8 cellular contexts compared by ENCODE assay signal in the genomic region with DNA sequence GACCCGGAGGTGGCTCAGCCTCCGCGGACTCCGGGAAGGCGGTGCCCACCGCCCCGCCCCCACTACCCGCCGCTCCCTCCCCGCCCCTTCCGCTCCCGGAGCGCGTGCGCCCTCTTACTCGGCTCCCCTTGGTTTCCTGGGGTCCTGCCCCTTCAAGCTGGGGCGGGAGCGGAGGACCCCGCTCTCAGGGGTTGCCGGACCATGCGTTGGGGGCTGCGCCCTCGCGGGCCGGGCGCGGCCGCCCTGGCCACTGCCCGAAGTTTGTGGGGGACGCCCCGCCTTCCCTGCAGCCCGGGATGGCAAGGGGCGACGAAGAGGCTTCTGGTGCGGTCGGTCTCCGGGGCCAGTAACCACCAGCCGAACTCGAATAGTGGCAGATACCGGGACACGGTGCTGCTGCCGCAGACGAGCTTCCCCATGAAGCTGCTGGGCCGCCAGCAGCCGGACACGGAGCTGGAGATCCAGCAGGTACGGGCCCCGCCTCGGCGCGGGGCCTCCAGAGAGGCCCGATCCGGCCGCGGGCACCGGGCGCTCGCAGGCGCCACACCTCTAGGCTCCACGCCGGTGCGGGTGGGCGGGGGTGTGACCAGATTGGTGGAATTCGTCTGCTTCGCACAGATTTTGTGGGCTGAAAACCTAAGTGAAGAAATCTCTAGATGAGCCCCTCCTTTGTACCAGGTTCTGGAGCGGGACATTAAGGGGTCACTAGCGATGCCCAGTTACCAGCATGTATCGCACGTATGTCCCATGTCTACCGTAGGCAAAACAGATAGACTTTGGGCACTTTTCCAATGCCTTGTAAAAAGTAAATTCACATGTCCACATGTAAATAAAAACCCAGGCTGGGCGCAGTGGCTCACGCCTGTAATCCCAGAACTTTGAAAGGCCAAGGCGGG. TPM values are rescaled to one million over a fixed set of nuclear protein-coding genes. Genes with fewer than 3 reads are reported as not detected.
DNase-seq lines count a peak whose midpoint lies in the region; ATAC-seq and TF ChIP-seq lines count a peak whose summit lies in the region.

Gene IARS2 (plus strand): TSS at position 117 of the 896 bp plus-strand sequence. CDS start 85 bp downstream, at position 202.

- H2BK12ac ChIP-seq in neuronal stem cell (ENCODE audit: low read length), result no peak within 1 kb of the TSS

- H3K18ac ChIP-seq in neuronal stem cell (ENCODE audit: low read length), result peak within 1 kb of the TSS; percentile 99

- no peak within 1 kb of the TSS for H2AK5ac ChIP-seq in neuronal stem cell (ENCODE audit: low read depth, low read length)

- H3K27me3 ChIP-seq in foreskin keratinocyte (no peaks in the 10 kb centered on the region), neuronal stem cell (ENCODE audit: control insufficient read depth in 3 of 3, insufficient read depth in 3 of 3, low read depth in 1 of 3, low read length in 3 of 3) (no peaks in the 10 kb centered on the region), subcutaneous abdominal adipose tissue (ENCODE audit: control insufficient read depth in 5 of 5, insufficient read depth in 4 of 5, low read length in 5 of 5) (no peaks in the 10 kb centered on the region)

- H3K36me3 ChIP-seq in neuronal stem cell (replicated peaks in 1 of 2; ENCODE audit: control insufficient read depth in 2 of 2, insufficient read depth in 2 of 2, low read length in 2 of 2) (peaks cover 4 to 33% of the 10 kb centered on the region in 2 donors), subcutaneous abdominal adipose tissue (ENCODE audit: control insufficient read depth in 5 of 5, insufficient read depth in 5 of 5, low read length in 5 of 5) (peaks cover 3 to 12% (median 8%) of the 10 kb centered on the region in 5 donors)

- H3K27ac ChIP-seq in foreskin keratinocyte (peak within 1 kb of the TSS; percentile 66), neuronal stem cell (replicated peaks; ENCODE audit: low read length) (peak within 1 kb of the TSS; percentile 74), subcutaneous abdominal adipose tissue (ENCODE audit: low read depth, low read length) (peak within 1 kb of the TSS; percentile 86)

- H2BK120ac ChIP-seq in neuronal stem cell (ENCODE audit: low read depth, low read length), result no peak within 1 kb of the TSS

- H3K9me3 ChIP-seq in neuronal stem cell (replicated peaks in 1 of 2; ENCODE audit: control insufficient read depth in 2 of 2, insufficient read depth in 1 of 2, low read depth in 1 of 2, low read length in 2 of 2) (no peaks in the 10 kb centered on the region), subcutaneous abdominal adipose tissue (ENCODE audit: control insufficient read depth in 5 of 5, low read length in 5 of 5) (no peaks in the 10 kb centered on the region)

- peaks cover 2% of the 10 kb centered on the region for H3K79me1 ChIP-seq in neuronal stem cell (ENCODE audit: low read depth, low read length)

- TF ChIP-seq POLR2A in Raji (IDR thresholded peaks at IDR 0.05; ENCODE audit: insufficient read depth, low read depth, low read length), result peak; percentile 82

- peak within 1 kb of the TSS; percentile 58 for H2BK15ac ChIP-seq in neuronal stem cell (ENCODE audit: low read length)

- no peak within 1 kb of the TSS for H4K91ac ChIP-seq in neuronal stem cell (ENCODE audit: low read depth, low read length, poor library complexity)

- H3K4me1 ChIP-seq in foreskin keratinocyte, result peaks cover 3% of the 10 kb centered on the region
- peaks cover 3 to 4% of the 10 kb centered on the region in 2 donors for H3K4me1 ChIP-seq in neuronal stem cell (ENCODE audit: control insufficient read depth in 2 of 2, insufficient read depth in 1 of 2, low read depth in 1 of 2, low read length in 2 of 2)
- peaks cover 2 to 33% (median 27%) of the 10 kb centered on the region in 5 donors for H3K4me1 ChIP-seq in subcutaneous abdominal adipose tissue (ENCODE audit: control insufficient read depth in 5 of 5, insufficient read depth in 5 of 5, low read length in 5 of 5)

- peak within 1 kb of the TSS; percentile 31 for H3K14ac ChIP-seq in neuronal stem cell (ENCODE audit: low read length)

- H3K23ac ChIP-seq in neuronal stem cell (ENCODE audit: low read depth, low read length, poor library complexity), result peak within 1 kb of the TSS; percentile 89

- no peak within 1 kb of the TSS for H4K8ac ChIP-seq in neuronal stem cell (ENCODE audit: low read depth, low read length)

- H2BK5ac ChIP-seq in neuronal stem cell (ENCODE audit: low read length), result no peak within 1 kb of the TSS

- peak; percentile 78 for DNase-seq in DMS79 (lab: John Stamatoyannopoulos, UW)
- DNase-seq in Jurkat, Clone E6-1 (ENCODE audit: low read depth, low spot score), result peak; percentile 79
- peak; percentile 86 for DNase-seq in activated gamma-delta T cell (lab: John Stamatoyannopoulos, UW)
- peak; percentile 52 to 80 for DNase-seq in foreskin keratinocyte
- peak; percentile 78 for DNase-seq in neuronal stem cell (ENCODE audit: low spot score)

- WGBS in neuronal stem cell (ENCODE audit: extremely low coverage in 2 of 2, insufficient read length in 2 of 2, insufficient replicate concordance in 1 of 2), 2 donors, result no CpG with 5 or more reads among the region's 73 CpGs

- peak within 1 kb of the TSS; percentile 92 for H3K4me2 ChIP-seq in neuronal stem cell (ENCODE audit: insufficient read depth, low read length, poor library complexity, severe bottlenecking)

- H3K4me3 ChIP-seq in Jurkat, Clone E6-1 (ENCODE audit: low read length), result peak within 1 kb of the TSS; percentile 86
- H3K4me3 ChIP-seq in neuronal stem cell (ENCODE audit: low read length in 2 of 2) (peak within 1 kb of the TSS; percentile 94 to 97), subcutaneous abdominal adipose tissue (ENCODE audit: low read depth in 1 of 5, low read length in 5 of 5) (peak within 1 kb of the TSS; percentile 84 to 96 (median 93))

- ATAC-seq in GM21576 (IDR thresholded peaks at IDR 0.05; ENCODE audit: unreplicated experiment) (peak; percentile 59), foreskin keratinocyte (peak; percentile 86)

- TF ChIP-seq CTCF in foreskin keratinocyte (conservative IDR thresholded peaks at IDR 0.05), result no peak

- H3K9ac ChIP-seq in neuronal stem cell (ENCODE audit: low read depth, low read length, poor library complexity) (peak within 1 kb of the TSS; percentile 77), subcutaneous abdominal adipose tissue (ENCODE audit: low read length in 5 of 5) (peak within 1 kb of the TSS; percentile 73 to 93 (median 89))

- H3K4ac ChIP-seq in neuronal stem cell (ENCODE audit: low read length), result no peak within 1 kb of the TSS

- peak within 1 kb of the TSS; percentile 100 for H2AFZ ChIP-seq in neuronal stem cell (ENCODE audit: low read length)

RNA-seq across cellular contexts. Expression of gene IARS2, which starts in this region (rescaled TPM):
- polyA plus RNA-seq in Jurkat, Clone E6-1 (2012; ENCODE audit: insufficient read depth, insufficient read length), result 82.0 TPM
- total RNA-seq in foreskin keratinocyte, result 88.2 and 94.3 TPM in 2 replicates
- polyA plus RNA-seq in foreskin keratinocyte, result 34.1 and 44.0 TPM in 2 replicates
- polyA plus RNA-seq in neuronal stem cell (2013, experiment 1 of 2), result 32.5 TPM
- polyA plus RNA-seq in neuronal stem cell (2013, experiment 2 of 2), result 31.9 TPM

Comparison
In these comparisons a context has a peak if more than half of its experiments do, and no peak if none do; other contexts are left out.
1. Peak in every context shown above with its lines: DNase-seq, ATAC-seq, H3K4me3 ChIP-seq and H3K27ac ChIP-seq.